In the genomic region with DNA sequence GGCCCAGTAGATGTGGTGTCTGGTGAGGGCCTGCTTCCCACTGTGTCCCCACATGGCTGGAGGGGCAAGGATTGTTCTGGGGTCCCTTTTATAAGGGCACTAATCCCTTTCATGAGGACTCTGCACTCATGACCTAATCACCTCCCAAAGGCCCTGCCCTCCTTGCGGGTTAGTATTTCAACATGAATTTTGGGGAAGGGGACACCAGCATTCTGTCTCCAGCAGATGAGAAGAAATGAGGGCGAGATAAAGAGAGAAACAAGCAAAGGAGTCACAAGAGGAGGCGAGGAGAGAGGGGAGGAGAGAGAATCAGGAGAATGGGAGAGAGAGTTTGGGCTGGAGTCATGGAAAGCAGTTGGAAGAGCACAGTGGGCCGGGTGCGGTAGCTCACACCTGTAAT, we compare ENCODE assay signal across 15 cellular contexts.
"Had no signal": no experiment of that assay in that cellular context is flagged by ENCODE, and none has a peak within 500 bp of the region (broad histone marks: within the 10 kb centered on the region; RNA-seq: fewer than 3 reads in every experiment).

No MANE protein-coding gene starts in this region.

- H3K27ac ChIP-seq: brain microvascular endothelial cell, parathyroid adenoma, tibial nerve had no signal

- H3K36me3 ChIP-seq: brain microvascular endothelial cell, tibial nerve had no signal

- H3K9ac ChIP-seq: parathyroid adenoma had no signal

- H3K4me3 Mint-ChIP-seq: activated B cell treated with CpG ODN at 0.5 μM for 24 hours; stimulated activated naive B cell treated with anti-CD40 and anti-IgM and Interleukin-4, amounts not matched to agents 10 μg/mL and 1 μg/mL and 100 μg/mL, for 72 hours had no signal

- H3K4me3 ChIP-seq: lung, tibial nerve had no signal

- DNase-seq: activated B cell treated with CpG ODN at 0.5 μM for 24 hours; activated CD4-positive, alpha-beta T cell treated with anti-CD3 and anti-CD28 coated beads for 48 hours; anterior cingulate cortex; brain microvascular endothelial cell; cortex of kidney; effector CD8-positive, alpha-beta T cell; foreskin melanocyte; naive B cell; stimulated activated CD4-positive, alpha-beta T cell treated with anti-CD3 and anti-CD28 coated beads, Interleukin-2, amount 100 ng/mL, for 48 hours; stimulated activated naive B cell treated with anti-CD40 and anti-IgM and Interleukin-4, amounts not matched to agents 10 μg/mL and 1 μg/mL and 100 μg/mL, for 72 hours; substantia nigra; T-helper 1 cell had no signal

- H3K27ac Mint-ChIP-seq: activated B cell treated with CpG ODN at 0.5 μM for 24 hours; stimulated activated naive B cell treated with anti-CD40 and anti-IgM and Interleukin-4, amounts not matched to agents 10 μg/mL and 1 μg/mL and 100 μg/mL, for 72 hours had no signal

- H2AFZ ChIP-seq: parathyroid adenoma had no signal

- H3K27me3 ChIP-seq: tibial nerve had no signal

- H3K9me3 ChIP-seq: tibial nerve had no signal

- H3K36me3 Mint-ChIP-seq: naive B cell; stimulated activated naive B cell treated with anti-CD40 and anti-IgM and Interleukin-4, amounts not matched to agents 10 μg/mL and 1 μg/mL and 100 μg/mL, for 72 hours had no signal

- H3K9me3 Mint-ChIP-seq: activated B cell treated with CpG ODN at 0.5 μM for 24 hours; naive B cell; stimulated activated naive B cell treated with anti-CD40 and anti-IgM and Interleukin-4, amounts not matched to agents 10 μg/mL and 1 μg/mL and 100 μg/mL, for 72 hours had no signal
